8 cellular contexts compared by ENCODE assay signal in genomic region chrX:101595739-101596419, GRCh38. TPM values are rescaled to one million over a fixed set of nuclear protein-coding genes. Genes with fewer than 3 reads are reported as not detected.
A peak's percentile ranks its signal among the peaks of the same experiment; 100 is the strongest.
DNase-seq lines count a peak whose midpoint lies in the region; ATAC-seq, FAIRE-seq and TF ChIP-seq lines count a peak whose summit lies in the region.

No MANE protein-coding gene starts in this region.

- no peak overlapping the region for H3K9ac ChIP-seq in HCT116 (ENCODE audit: low read length)

- H3K4me3 ChIP-seq in AG09309 (ENCODE audit: control insufficient read depth, low read depth, low read length) (no peak overlapping the region), GM12865 (ENCODE audit: low read depth, low read length) (no peak overlapping the region), HCT116 (replicated peaks in 1 of 2; ENCODE audit: low read depth in 1 of 2, low read length in 2 of 2) (no peak overlapping the region), right lobe of liver (no peak overlapping the region)

- intact Hi-C loops in HCT116 (cut with micrococcal nuclease): loop anchor here (5.0 kb wide), 3 partner anchors 179 to 921 kb away; partner anchors contain the start of gene TMSB15A
- intact Hi-C loops in right lobe of liver (cut with DNase I): no loop called here

- H3K9me3 ChIP-seq in HCT116 (ENCODE audit: control insufficient read depth in 1 of 2, insufficient read depth in 1 of 2, low read depth in 1 of 2, low read length in 2 of 2): no peaks in the 10 kb centered on the region
- no peaks in the 10 kb centered on the region for H3K9me3 ChIP-seq in right lobe of liver

- no peak overlapping the region for H2AFZ ChIP-seq in HCT116 (ENCODE audit: low read depth, low read length, poor library complexity, severe bottlenecking)

- CTCF ChIA-PET in HCT116 (lab: Charles Lee): no interaction called here

- no peak overlapping the region for H3K4me2 ChIP-seq in HCT116 (ENCODE audit: low read length)

- no peaks in the 10 kb centered on the region for H3K9me2 ChIP-seq in HCT116 (ENCODE audit: insufficient read depth)

- no peak for FAIRE-seq in urothelium cell line (lab: Jason Lieb, UNC)

- DNase-seq in AG09309 (ENCODE audit: low read depth): peak; percentile 52
- DNase-seq in GM12865 (ENCODE audit: low read depth): peak; percentile 80
- DNase-seq in HCT116 (ENCODE audit: low read depth, low spot score): peak; percentile 58
- peak; percentile 72 for DNase-seq in LHCN-M2 (ENCODE audit: low read depth)
- DNase-seq in SIG-M5 (lab: John Stamatoyannopoulos, UW): peak; percentile 7
- DNase-seq in dedifferentiated amniotic fluid mesenchymal stem cell (ENCODE audit: extremely low spot score): peak; percentile 58
- no peak for DNase-seq in right lobe of liver
- DNase-seq in urothelium cell line (ENCODE audit: low spot score): peak; percentile 49

- no peaks in the 10 kb centered on the region for H3K36me3 ChIP-seq in HCT116 (ENCODE audit: control insufficient read depth in 1 of 2, insufficient read depth in 2 of 2, low read length in 2 of 2)
- H3K36me3 ChIP-seq in right lobe of liver: no peaks in the 10 kb centered on the region

- H3K27ac ChIP-seq in HCT116 (ENCODE audit: low read depth, low read length): no peak overlapping the region
- no peak overlapping the region for H3K27ac ChIP-seq in right lobe of liver

- H3K4me1 ChIP-seq in HCT116 (ENCODE audit: control insufficient read depth in 1 of 2, insufficient read depth in 2 of 2, low read length in 2 of 2) (no peaks in the 10 kb centered on the region), right lobe of liver (no peaks in the 10 kb centered on the region)

- no peaks in the 10 kb centered on the region for H3K79me2 ChIP-seq in HCT116 (ENCODE audit: insufficient read depth, low read length)

- RAD21 ChIA-PET in HCT116 (lab: Charles Lee; ENCODE audit: low non-redundant PET in 1 of 2, low total read pairs in 2 of 2, uncharacterized antibody in 2 of 2, unreplicated experiment in 2 of 2): no interaction called here

- 14% methylated on average over 4 of the region's 5 CpGs for WGBS in right lobe of liver (ENCODE audit: insufficient coverage, low coverage, low lambda C conversion rate, missing lambda C conversion rate)

- no peak for TF ChIP-seq POLR2A in HCT116 (IDR thresholded peaks at IDR 0.05; ENCODE audit: borderline replicate concordance, extremely low read depth, insufficient read depth, insufficient read length)
- TF ChIP-seq POLR2A in right lobe of liver (IDR thresholded peaks at IDR 0.05): no peak

- H3K27me3 ChIP-seq in HCT116 (ENCODE audit: insufficient read depth, low read length) (no peaks in the 10 kb centered on the region), right lobe of liver (peaks cover 0 to 15% of the 10 kb centered on the region in 2 donors)

- ATAC-seq in HCT116 (peak; percentile 95), right lobe of liver (peak; percentile 69 to 85 (median 76))

- TF ChIP-seq RAD21 in HCT116 (IDR thresholded peaks at IDR 0.05; ENCODE audit: low read depth): peak; percentile 84

- POLR2A ChIA-PET in HCT116 (lab: Charles Lee): no interaction called here

- H4K20me1 ChIP-seq in HCT116 (ENCODE audit: insufficient read depth): no peaks in the 10 kb centered on the region

- TF ChIP-seq CTCF in AG09309 (IDR thresholded peaks at IDR 0.05; ENCODE audit: control insufficient read depth, insufficient read depth, low read depth, low read length, missing control alignments) (peak; percentile 57), GM12865 (IDR thresholded peaks at IDR 0.05; ENCODE audit: insufficient read depth, low read depth, low read length, missing control alignments) (peak; percentile 44), HCT116 (IDR thresholded peaks at IDR 0.05 in 2 of 3, conservative IDR thresholded peaks at IDR 0.05 in 1 of 3; ENCODE audit: borderline replicate concordance in 1 of 3, insufficient read depth in 1 of 3, low read depth in 2 of 3, low read length in 2 of 3) (peak; percentile 44 to 92 (median 64); a peak in 5 of 6 replicates), right lobe of liver (IDR thresholded peaks at IDR 0.05) (peak; percentile 48 to 58 (median 56))

- BruUV-seq in HCT116 (replicated peaks; lab: Mats Ljungman, UMichigan): no TSS peak

TF ChIP-seq in HCT116, 20 proteins besides CTCF, POLR2A, EP300 and RAD21:
- TF ChIP-seq EGR1 (IDR thresholded peaks at IDR 0.05; ENCODE audit: low read depth) (no peak), POLR2AphosphoS5 (IDR thresholded peaks at IDR 0.05; ENCODE audit: low read depth, low read length) (no peak), ZNF274 (IDR thresholded peaks at IDR 0.05; ENCODE audit: low read depth, low read length) (no peak), REST (IDR thresholded peaks at IDR 0.05; ENCODE audit: low read depth) (no peak), EZH2 (IDR thresholded peaks at IDR 0.05) (no peak), SIN3A (IDR thresholded peaks at IDR 0.05; ENCODE audit: low read depth) (no peak), CBX3 (IDR thresholded peaks at IDR 0.05; ENCODE audit: low read depth) (no peak), SRF (IDR thresholded peaks at IDR 0.05; ENCODE audit: low read depth) (no peak), CEBPB (IDR thresholded peaks at IDR 0.05; ENCODE audit: low read depth) (no peak), EZH2phosphoT487 (IDR thresholded peaks at IDR 0.05; ENCODE audit: borderline replicate concordance) (no peak), TCF7L2 (IDR thresholded peaks at IDR 0.05; ENCODE audit: borderline replicate concordance, extremely low read depth, insufficient read depth, insufficient read length) (no peak)

RNA-seq across cellular contexts. Expression of gene ARMCX6, which starts 21.9 kb away (rescaled TPM):
- total RNA-seq in HCT116 (2021; ENCODE audit: unreplicated experiment) (32.2 TPM), LHCN-M2 (2014; rRNA removed) (32.8 and 33.5 TPM in 2 replicates), right lobe of liver (10 to 100 TPM in 2 of 6 experiments, 1 to 10 TPM in 4; 4.1 to 22.0 (median 9.5) TPM)
- 17.8 and 21.1 TPM in 2 replicates for polyA plus RNA-seq in HCT116 (2012)
- 94.0 TPM for polyA plus RNA-seq in LHCN-M2 (2012)

RNA-seq across cellular contexts. Expression of gene ARMCX3, which starts 27.1 kb away (rescaled TPM):
- total RNA-seq in HCT116 (2021; ENCODE audit: unreplicated experiment) (16.8 TPM), LHCN-M2 (2014; rRNA removed) (45.4 and 47.0 TPM in 2 replicates), right lobe of liver (10 to 100 TPM; 14.7 to 30.1 (median 20.5) TPM)
- 14.0 and 15.8 TPM in 2 replicates for polyA plus RNA-seq in HCT116 (2012)
- polyA plus RNA-seq in LHCN-M2 (2012): 42.7 TPM

RNA-seq across cellular contexts. Expression of gene ARMCX1, which starts 45.5 kb away (rescaled TPM):
- total RNA-seq in HCT116 (2021; ENCODE audit: unreplicated experiment) (0.15 TPM), LHCN-M2 (2014; rRNA removed) (52.3 and 73.5 TPM in 2 replicates), right lobe of liver (1 to 10 TPM; 1.1 to 2.7 (median 1.6) TPM)
- polyA plus RNA-seq in HCT116 (2012): not detected in 2 replicates
- polyA plus RNA-seq in LHCN-M2 (2012): 41.7 TPM

Comparison
In these comparisons a context has a peak if more than half of its experiments do, and no peak if none do; other contexts are left out.
1. DNase-seq: peak in AG09309 (single experiment), GM12865 (single experiment), HCT116 (single experiment), LHCN-M2 (single experiment), SIG-M5 (single experiment), dedifferentiated amniotic fluid mesenchymal stem cell (single experiment) and urothelium cell line (single experiment); none in right lobe of liver (0 of 3).
2. RNA of gene ARMCX1, which starts 45.5 kb away (total RNA-seq): 52.3 to 73.5 TPM in LHCN-M2; 1.1 to 2.7 TPM in right lobe of liver and 0.15 TPM in HCT116 (single experiment); every median in the first group is over 10 times any median in the second.
3. Peak in every context shown above with its lines, with median percentiles within 50 percentile points of each other: CTCF ChIP-seq.